Comparison of ENCODE assay signal across 1 cellular context in genomic region chr10:102420810-102421644, GRCh38.
A peak's percentile ranks its signal among the peaks of the same experiment; 100 is the strongest.
TF ChIP-seq lines count a peak whose summit lies in the region.

Gene FBXL15, plus strand, starts transcription at chr10:102420836. Its CDS starts 294 bp downstream, at chr10:102421130.

TF ChIP-seq in HepG2, 621 proteins besides CTCF, POLR2A, EP300 and RAD21 (continued from another document and continues in another):
- TF ChIP-seq HNF1B (CRISPR knock-in tag; IDR thresholded peaks at IDR 0.05), result peak; percentile 76
- peak; percentile 53; the same call in 1 of the 2 replicates for TF ChIP-seq MTF1 (CRISPR knock-in tag; IDR thresholded peaks at IDR 0.05)
- 0 out of 2 replicates have a peak, but pooled peaks have one; percentile 20 for TF ChIP-seq HOMEZ (CRISPR knock-in tag; IDR thresholded peaks at IDR 0.05; ENCODE audit: low read depth)
- TF ChIP-seq U2AF2 (IDR thresholded peaks at IDR 0.05; ENCODE audit: low read depth, low read length), result no peak
- peak; percentile 91; the same call in 1 of the 2 replicates for TF ChIP-seq ZNF350 (CRISPR knock-in tag; IDR thresholded peaks at IDR 0.05; ENCODE audit: borderline replicate concordance, low read depth)
- TF ChIP-seq ZNF407 (CRISPR knock-in tag; IDR thresholded peaks at IDR 0.05; ENCODE audit: not compliant biosample characterization), result no peak
- no peak; the same call in 1 of the 2 replicates for TF ChIP-seq TOPORS (CRISPR knock-in tag; IDR thresholded peaks at IDR 0.05)
- TF ChIP-seq FOXK2 (IDR thresholded peaks at IDR 0.05), result no peak
- TF ChIP-seq SP1 (IDR thresholded peaks at IDR 0.05), result no peak
- TF ChIP-seq SP1 (CRISPR knock-in tag; IDR thresholded peaks at IDR 0.05), result peak; percentile 65
- peak; percentile 61 for TF ChIP-seq PATZ1 (CRISPR knock-in tag; IDR thresholded peaks at IDR 0.05)
- no peak for TF ChIP-seq ZNF605 (CRISPR knock-in tag; IDR thresholded peaks at IDR 0.05)
- TF ChIP-seq ZNF713 (CRISPR knock-in tag; IDR thresholded peaks at IDR 0.05), result no peak; the same call in 1 of the 2 replicates
- 0 out of 2 replicates have a peak, but pooled peaks have one; percentile 59 for TF ChIP-seq CSRNP1 (CRISPR knock-in tag; IDR thresholded peaks at IDR 0.05)
- no peak for TF ChIP-seq ZNF451 (CRISPR knock-in tag; IDR thresholded peaks at IDR 0.05)
- TF ChIP-seq MYC (CRISPR knock-in tag; IDR thresholded peaks at IDR 0.05; ENCODE audit: borderline replicate concordance), result peak; percentile 80
- no peak for TF ChIP-seq MNT (IDR thresholded peaks at IDR 0.05)
- TF ChIP-seq U2AF1 (optimal IDR thresholded peaks at IDR 0.05; ENCODE audit: low read depth, low read length), result peak; percentile 69
- TF ChIP-seq FIP1L1 (IDR thresholded peaks at IDR 0.05; ENCODE audit: borderline replicate concordance, insufficient read depth, low read depth, low read length), result 0 out of 2 replicates have a peak, but pooled peaks have one; percentile 48
- 0 out of 2 replicates have a peak, but pooled peaks have one; percentile 21 for TF ChIP-seq ZNF431 (CRISPR knock-in tag; IDR thresholded peaks at IDR 0.05; ENCODE audit: borderline replicate concordance, low read depth)
- no peak for TF ChIP-seq ZFP82 (CRISPR knock-in tag; IDR thresholded peaks at IDR 0.05; ENCODE audit: borderline replicate concordance)
- TF ChIP-seq HNRNPK (IDR thresholded peaks at IDR 0.05; ENCODE audit: low read depth, low read length, poor library complexity, severe bottlenecking), result peak; percentile 57
- no peak for TF ChIP-seq BRCA1 (CRISPR knock-in tag; IDR thresholded peaks at IDR 0.05)
- TF ChIP-seq ZNF777 (CRISPR knock-in tag; IDR thresholded peaks at IDR 0.05), result peak; percentile 70
- peak; percentile 61 for TF ChIP-seq MIXL1 (CRISPR knock-in tag; IDR thresholded peaks at IDR 0.05)
- TF ChIP-seq ZNF510 (CRISPR knock-in tag; IDR thresholded peaks at IDR 0.05; ENCODE audit: low read depth), result no peak
- TF ChIP-seq TBP (CRISPR knock-in tag; IDR thresholded peaks at IDR 0.05), result no peak
- no peak for TF ChIP-seq NR2F1 (CRISPR knock-in tag; IDR thresholded peaks at IDR 0.05)
- TF ChIP-seq TOE1 (CRISPR knock-in tag; IDR thresholded peaks at IDR 0.05), result peak; percentile 55; the same call in 1 of the 2 replicates
- 0 out of 2 replicates have a peak, but pooled peaks have one; percentile 69 for TF ChIP-seq ZNF234 (CRISPR knock-in tag; conservative IDR thresholded peaks at IDR 0.05)
- no peak for TF ChIP-seq LCORL (IDR thresholded peaks at IDR 0.05)
- TF ChIP-seq LCORL (CRISPR knock-in tag; IDR thresholded peaks at IDR 0.05), result peak; percentile 78
- TF ChIP-seq ZC3H13 (CRISPR knock-in tag; IDR thresholded peaks at IDR 0.05), result peak; percentile 74; the same call in 1 of the 2 replicates
- TF ChIP-seq NONO (IDR thresholded peaks at IDR 0.05), result no peak
- TF ChIP-seq NONO (CRISPR knock-in tag; conservative IDR thresholded peaks at IDR 0.05), result peak; percentile 91
- no peak for TF ChIP-seq ZNF891 (CRISPR knock-in tag; IDR thresholded peaks at IDR 0.05)
- TF ChIP-seq ZNF569 (CRISPR knock-in tag; IDR thresholded peaks at IDR 0.05; ENCODE audit: borderline replicate concordance), result no peak
- peak; percentile 80; the same call in 1 of the 2 replicates for TF ChIP-seq PCBP1 (IDR thresholded peaks at IDR 0.05; ENCODE audit: borderline replicate concordance, low read depth, low read length)
- TF ChIP-seq KLF15 (CRISPR knock-in tag; IDR thresholded peaks at IDR 0.05; ENCODE audit: borderline replicate concordance), result 0 out of 2 replicates have a peak, but pooled peaks have one; percentile 4
- peak; percentile 82; the same call in 1 of the 2 replicates for TF ChIP-seq ZBTB44 (CRISPR knock-in tag; IDR thresholded peaks at IDR 0.05)
- TF ChIP-seq MXD3 (CRISPR knock-in tag; IDR thresholded peaks at IDR 0.05), result peak; percentile 79
- TF ChIP-seq TEAD3 (CRISPR knock-in tag; optimal IDR thresholded peaks at IDR 0.05; ENCODE audit: borderline replicate concordance), result peak; percentile 31
- no peak; the same call in 1 of the 2 replicates for TF ChIP-seq ZNF256 (CRISPR knock-in tag; conservative IDR thresholded peaks at IDR 0.05)
- peak; percentile 33; the same call in 1 of the 2 replicates for TF ChIP-seq ZBTB21 (CRISPR knock-in tag; IDR thresholded peaks at IDR 0.05)
